ENCODE assay signal across 22 cellular contexts in the genomic region with DNA sequence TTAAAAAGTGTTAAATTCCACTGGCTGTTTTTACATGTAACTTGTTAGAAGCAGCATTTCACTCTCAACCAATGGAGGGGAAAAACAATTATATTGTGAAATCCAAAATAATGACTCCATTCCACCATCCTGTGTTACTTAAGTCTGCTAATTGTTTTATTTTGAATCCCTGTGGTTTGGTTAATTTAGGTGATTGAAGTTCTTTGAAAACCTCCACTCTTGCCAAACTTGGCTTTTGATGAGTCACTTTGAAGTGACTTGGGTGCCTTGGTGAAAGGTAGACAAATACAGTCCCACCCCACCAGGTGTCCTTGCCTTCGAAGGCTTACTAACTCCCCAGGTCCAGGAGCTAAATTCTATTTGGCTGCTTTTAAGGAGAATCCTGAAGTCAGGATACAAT.
"Had no signal": no experiment of that assay in that cellular context is flagged by ENCODE, and none has a peak within 500 bp of the region (broad histone marks: within the 10 kb centered on the region; RNA-seq: fewer than 3 reads in every experiment).

No MANE protein-coding gene starts in this region.

- H2AFZ ChIP-seq: neural progenitor cell had no signal

- H3K36me3 ChIP-seq: colonic mucosa, esophagus squamous epithelium, gastroesophageal sphincter, lower lobe of right lung, neural progenitor cell, right atrium auricular region, tibial artery had no signal

- H3K27ac ChIP-seq: colonic mucosa, dorsolateral prefrontal cortex, esophagus squamous epithelium, gastroesophageal sphincter, lower lobe of right lung, neural progenitor cell, right atrium auricular region, tibial artery had no signal

- H3K9ac ChIP-seq: neural progenitor cell had no signal

- FAIRE-seq: bronchial epithelial cell, kidney had no signal

- H3K4me2 ChIP-seq: neural progenitor cell had no signal

- H3K9me3 ChIP-seq: colonic mucosa, esophagus squamous epithelium, gastroesophageal sphincter, lower lobe of right lung, right atrium auricular region, tibial artery had no signal

- DNase-seq: activated CD4-positive, alpha-beta memory T cell treated with anti-CD3 and anti-CD28 coated beads, Interleukin-2, amount 10 ng/mL, durations not matched to agents 7 days and 5 days; activated CD4-positive, alpha-beta T cell treated with anti-CD3 and anti-CD28 coated beads, Interleukin-2, amount 10 ng/mL, durations not matched to agents 24 days and 14 days; activated effector memory CD4-positive, alpha-beta T cell treated with Interleukin-2 at 50 U/mL for 16 hours; activated naive CD4-positive, alpha-beta T cell treated with anti-CD3 and anti-CD28 coated beads for 36 hours; activated T-cell treated with anti-CD3 and anti-CD28 coated beads, Interleukin-2, amount 50 U/mL, for 72 hours; amygdala; colonic mucosa; dorsolateral prefrontal cortex; effector memory CD8-positive, alpha-beta T cell; esophagus squamous epithelium; head of caudate nucleus; hypothalamus; kidney; lower lobe of right lung; naive thymus-derived CD8-positive, alpha-beta T cell; stimulated activated CD4-positive, alpha-beta T cell treated with anti-CD3 and anti-CD28 coated beads, Interleukin-12 subunit alpha, Interleukin-12 subunit beta, amount 100 ng/mL, for 4 hours; T-helper 17 cell; tibial artery had no signal

- H3K4me3 ChIP-seq: colonic mucosa, dorsolateral prefrontal cortex, esophagus squamous epithelium, gastroesophageal sphincter, lower lobe of right lung, neural progenitor cell, right atrium auricular region, tibial artery had no signal

- H3K27me3 ChIP-seq: colonic mucosa, dorsolateral prefrontal cortex, esophagus squamous epithelium, gastroesophageal sphincter, neural progenitor cell, right atrium auricular region, tibial artery had no signal

- H3K4me1 ChIP-seq: colonic mucosa, esophagus squamous epithelium, gastroesophageal sphincter, lower lobe of right lung, right atrium auricular region, tibial artery had no signal
